In the genomic region with DNA sequence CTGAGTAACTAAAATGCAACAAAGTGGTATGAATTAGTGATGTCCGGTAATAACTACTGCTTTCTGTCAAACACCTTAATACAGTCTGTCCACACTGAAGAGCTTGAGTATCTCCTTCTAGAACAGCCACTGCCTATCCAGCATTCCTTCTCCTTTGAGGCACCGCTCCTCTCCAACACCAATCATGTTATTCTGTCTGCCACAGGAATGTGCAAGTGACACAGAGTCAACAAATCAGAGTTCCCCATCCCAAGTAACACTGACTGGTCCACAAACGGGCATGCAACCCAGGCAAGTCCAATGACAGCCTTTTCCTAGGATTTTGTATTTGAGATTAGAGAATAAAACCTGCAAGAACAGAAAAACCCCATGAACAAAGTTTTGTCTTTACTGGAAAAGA, we compare ENCODE assay signal across 12 cellular contexts. TPM values are rescaled to one million over a fixed set of nuclear protein-coding genes. Genes with fewer than 3 reads are reported as not detected.
A peak's percentile ranks its signal among the peaks of the same experiment; 100 is the strongest.
DNase-seq lines count a peak whose midpoint lies in the region; ATAC-seq and TF ChIP-seq lines count a peak whose summit lies in the region.
"Had no signal": no experiment of that assay in that cellular context is flagged by ENCODE, and none has a peak within 500 bp of the region (broad histone marks: within the 10 kb centered on the region; RNA-seq: fewer than 3 reads in every experiment).

No MANE protein-coding gene starts in this region.

- no peak overlapping the region for H3K4me3 ChIP-seq in IMR-90 (ENCODE audit: insufficient read depth, low read depth, low read length)
- H3K4me3 ChIP-seq: SK-N-MC had no signal

- no TSS peak for BruUV-seq in IMR-90 (replicated peaks; lab: Mats Ljungman, UMichigan)

- H3K14ac ChIP-seq in IMR-90 (replicated peaks; ENCODE audit: low read depth, low read length), result no peak overlapping the region

- no peak overlapping the region for H2AFZ ChIP-seq in IMR-90 (replicated peaks; ENCODE audit: low read length, poor library complexity)

- no peak overlapping the region for H2BK120ac ChIP-seq in IMR-90 (ENCODE audit: low read depth, low read length)

- peak overlapping the region in 7 of 10 donors; percentile 3 to 76 (median 39) for H3K27ac Mint-ChIP-seq in naive thymus-derived CD8-positive, alpha-beta T cell
- H3K27ac Mint-ChIP-seq: activated CD8-positive, alpha-beta T cell treated with anti-CD3 and anti-CD28 coated beads, Interleukin-2, amount 10 ng/mL, durations not matched to agents 7 days and 5 days had no signal

- intact Hi-C loops in IMR-90 (cut with micrococcal nuclease), result no loop called here

- H2AK9ac ChIP-seq in IMR-90 (replicated peaks; ENCODE audit: low read depth, low read length, poor library complexity), result no peak overlapping the region

- H4K8ac ChIP-seq in IMR-90 (ENCODE audit: low read depth in 2 of 2, low read length in 2 of 2), result no peak overlapping the region

- peaks cover 4% of the 10 kb centered on the region; the same call in 1 of the 2 replicates for H3K4me1 ChIP-seq in IMR-90 (ENCODE audit: control insufficient read depth, insufficient read depth, low read length)

- ATAC-seq in IMR-90 (ENCODE audit: low read depth), result peak; percentile 5; the same call in 1 of the 2 replicates
- ATAC-seq in naive thymus-derived CD8-positive, alpha-beta T cell, result no peak
- ATAC-seq in HG03097 (IDR thresholded peaks at IDR 0.05; ENCODE audit: low FRiP score, unreplicated experiment), result no peak
- ATAC-seq in HG03135 (IDR thresholded peaks at IDR 0.05; ENCODE audit: unreplicated experiment), result no peak
- ATAC-seq in HG02981 (IDR thresholded peaks at IDR 0.05; ENCODE audit: unreplicated experiment), result no peak
- ATAC-seq: activated CD8-positive, alpha-beta T cell treated with anti-CD3 and anti-CD28 coated beads, Interleukin-2, amount 10 ng/mL, durations not matched to agents 7 days and 5 days; stimulated activated naive CD8-positive, alpha-beta T cell treated with anti-CD3 and anti-CD28 coated beads, Interleukin-15, Interleukin-2, amounts not matched to agents 100 U/mL and 50 U/mL, for 24 hours had no signal

- no peak overlapping the region for H3K9ac ChIP-seq in IMR-90 (ENCODE audit: low read depth, low read length)

- H2BK15ac ChIP-seq in IMR-90 (ENCODE audit: low read depth, low read length), result no peak overlapping the region

- no peaks in the 10 kb centered on the region for H3K36me3 ChIP-seq in IMR-90 (ENCODE audit: control insufficient read depth, insufficient read depth, low read length)

- H4K20me1 ChIP-seq in IMR-90 (ENCODE audit: insufficient read depth, low read length), result peaks cover 16% of the 10 kb centered on the region

- TF ChIP-seq RAD21 in IMR-90 (IDR thresholded peaks at IDR 0.05; ENCODE audit: low read length), result no peak

- in situ Hi-C loops in Caki2 (cut with HindIII; ENCODE audit: low pct_unique_long_range_greater_than_20kb, low sequenced_read_pairs) (loop anchor here (25.0 kb wide), 1 partner anchor 196 kb away; a partner anchor contains a TSS), IMR-90 (cut with MboI; ENCODE audit: low sequenced_read_pairs) (no loop called here)

- no peak overlapping the region for H2BK20ac ChIP-seq in IMR-90 (ENCODE audit: low read depth, low read length)

- POLR2A ChIA-PET in IMR-90 (lab: Charles Lee; ENCODE audit: unreplicated experiment), result no interaction called here
- POLR2A ChIA-PET in naive thymus-derived CD8-positive, alpha-beta T cell (lab: Charles Lee), result no interaction called here

- H2BK5ac ChIP-seq in IMR-90 (ENCODE audit: low read depth, low read length, poor library complexity, severe bottlenecking), result no peak overlapping the region

- no peak overlapping the region for H4K91ac ChIP-seq in IMR-90 (ENCODE audit: insufficient read depth, low read depth, low read length)

- TF ChIP-seq POLR2A in IMR-90 (IDR thresholded peaks at IDR 0.05; ENCODE audit: low read depth, low read length), result no peak

- no peak overlapping the region for H3K4ac ChIP-seq in IMR-90 (ENCODE audit: low read depth, low read length)

- peak overlapping the region; percentile 15; the same call in 1 of the 2 replicates for H2AK5ac ChIP-seq in IMR-90 (ENCODE audit: low read depth, low read length)

- 40% methylated on average over 1 of the region's 3 CpGs; no CpG with 5 or more reads in 1 of the 2 experiments for WGBS in IMR-90 (ENCODE audit: extremely low coverage in 2 of 2, insufficient read length in 1 of 2), 2 experiments

- H4K5ac ChIP-seq in IMR-90 (ENCODE audit: low read depth, low read length), result no peak overlapping the region

- no peaks in the 10 kb centered on the region for H3K27me3 Mint-ChIP-seq in naive thymus-derived CD8-positive, alpha-beta T cell

- H3K27me3 ChIP-seq in IMR-90 (ENCODE audit: control insufficient read depth, insufficient read depth, low read length), result no peaks in the 10 kb centered on the region

- H3K4me2 ChIP-seq in IMR-90 (ENCODE audit: low read depth, low read length), result no peak overlapping the region

- H3K56ac ChIP-seq in IMR-90 (ENCODE audit: extremely low read depth, insufficient read depth, low read length), result no peak overlapping the region

- H3K36me3 Mint-ChIP-seq in naive thymus-derived CD8-positive, alpha-beta T cell, result no peaks in the 10 kb centered on the region

- peaks cover 23 to 54% (median 48%) of the 10 kb centered on the region in 4 donors for H3K4me1 Mint-ChIP-seq in naive thymus-derived CD8-positive, alpha-beta T cell

- H3K18ac ChIP-seq in IMR-90 (ENCODE audit: low read depth, low read length), result no peak overlapping the region

- no peak overlapping the region for H3K4me3 Mint-ChIP-seq in naive thymus-derived CD8-positive, alpha-beta T cell
- H3K4me3 Mint-ChIP-seq: activated CD8-positive, alpha-beta T cell treated with anti-CD3 and anti-CD28 coated beads, Interleukin-2, amount 10 ng/mL, durations not matched to agents 7 days and 5 days had no signal

- H3K9me3 ChIP-seq in IMR-90 (ENCODE audit: control insufficient read depth, insufficient read depth, low read length), result no peaks in the 10 kb centered on the region

- H3K9me1 ChIP-seq in IMR-90 (ENCODE audit: insufficient read depth, low read length), result peaks cover 14% of the 10 kb centered on the region; the same call in 1 of the 2 replicates

- no peak for TF ChIP-seq CTCF in IMR-90 (conservative IDR thresholded peaks at IDR 0.05; ENCODE audit: low read depth, low read length)

- no peak overlapping the region for H3K27ac ChIP-seq in IMR-90 (ENCODE audit: insufficient read depth, low read length)
- H3K27ac ChIP-seq: SK-N-MC had no signal

- H3K79me1 ChIP-seq in IMR-90 (ENCODE audit: low read depth in 1 of 2, low read length in 2 of 2), result peaks cover 11 to 47% of the 10 kb centered on the region in 2 experiments

- DNase-seq in Caki2 (ENCODE audit: low read depth), result peak; percentile 66
- DNase-seq in IMR-90, result peak; percentile 53
- peak; percentile 8 for DNase-seq in dermis blood vessel endothelial cell
- no peak for DNase-seq in naive thymus-derived CD8-positive, alpha-beta T cell
- no peak for DNase-seq in NCI-H510A (lab: John Stamatoyannopoulos, UW)
- DNase-seq: activated CD8-positive, alpha-beta T cell treated with anti-CD3 and anti-CD28 coated beads, Interleukin-2, amount 10 ng/mL, durations not matched to agents 7 days and 5 days; KG1; stimulated activated naive CD8-positive, alpha-beta T cell treated with anti-CD3 and anti-CD28 coated beads, Interleukin-15, Interleukin-2, amounts not matched to agents 100 U/mL and 50 U/mL, for 24 hours had no signal

- H3K23ac ChIP-seq in IMR-90 (ENCODE audit: low read depth, low read length), result 0 out of 2 replicates have a peak overlapping the region, but pooled peaks have one; percentile 0

- dilution Hi-C loops in IMR-90 (cut with HindIII; ENCODE audit: low sequenced_read_pairs, unreplicated experiment), result no loop called here

- CTCF ChIA-PET in IMR-90 (lab: Yijun Ruan, JAX), result interaction anchor here (0.6 to 0.9 kb wide), 2 partner anchors 13 to 284 kb away, joined by 3 to 4 read pairs; no protein-coding TSS in a partner anchor

- H3K9me3 Mint-ChIP-seq in naive thymus-derived CD8-positive, alpha-beta T cell, result no peaks in the 10 kb centered on the region

TF ChIP-seq in IMR-90, 13 proteins besides CTCF, POLR2A, EP300 and RAD21:
- TF ChIP-seq, protein P1, sequence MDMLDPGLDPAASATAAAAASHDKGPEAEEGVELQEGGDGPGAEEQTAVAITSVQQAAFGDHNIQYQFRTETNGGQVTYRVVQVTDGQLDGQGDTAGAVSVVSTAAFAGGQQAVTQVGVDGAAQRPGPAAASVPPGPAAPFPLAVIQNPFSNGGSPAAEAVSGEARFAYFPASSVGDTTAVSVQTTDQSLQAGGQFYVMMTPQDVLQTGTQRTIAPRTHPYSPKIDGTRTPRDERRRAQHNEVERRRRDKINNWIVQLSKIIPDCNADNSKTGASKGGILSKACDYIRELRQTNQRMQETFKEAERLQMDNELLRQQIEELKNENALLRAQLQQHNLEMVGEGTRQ (IDR thresholded peaks at IDR 0.05; ENCODE audit: low read depth, low read length), result no peak
- TF ChIP-seq MAZ (IDR thresholded peaks at IDR 0.05; ENCODE audit: borderline replicate concordance, low read depth, low read length) (no peak), RFX5 (IDR thresholded peaks at IDR 0.05; ENCODE audit: low read depth, low read length) (no peak), BHLHE40 (IDR thresholded peaks at IDR 0.05; ENCODE audit: low read depth, low read length) (no peak)

RNA-seq across cellular contexts. Expression of a gene that starts 3.8 kb away (rescaled TPM):
- 16.3 and 21.9 TPM in 2 replicates for total RNA-seq in Caki2 (2014; rRNA removed; shearing (Covaris generic); ENCODE audit: low replicate concordance)
- total RNA-seq in IMR-90 (2012; rRNA removed) (8.6 and 18.1 TPM in 2 replicates), dermis blood vessel endothelial cell (25.2 and 44.2 TPM in 2 replicates)
- polyA plus RNA-seq in IMR-90 (2012; rRNA removed), result 6.4 and 8.5 TPM in 2 replicates
- 1.6 and 2.1 TPM in 2 replicates for polyA plus RNA-seq in IMR-90 (2012; cell fraction: cytosol; rRNA removed)
- 1.2 and 4.1 TPM in 2 replicates for polyA plus RNA-seq in IMR-90 (2012; cell fraction: nucleus; rRNA removed; ENCODE audit: low replicate concordance)
- 10 to 100 TPM in 1 of 2 experiments, 1 to 10 TPM in 1; 9.9 to 10.8 TPM for total RNA-seq in naive thymus-derived CD8-positive, alpha-beta T cell
- 1 to 10 TPM; 1.6 to 2.6 (median 1.9) TPM for polyA plus RNA-seq in naive thymus-derived CD8-positive, alpha-beta T cell

Comparison
In these comparisons a context has a peak if more than half of its experiments do, and no peak if none do; other contexts are left out.
1. DNase-seq: peak in Caki2 (single experiment), IMR-90 (single experiment) and dermis blood vessel endothelial cell (single experiment); none in naive thymus-derived CD8-positive, alpha-beta T cell (0 of 10) and NCI-H510A (single experiment).